19 cellular contexts compared by ENCODE assay signal in the genomic region with DNA sequence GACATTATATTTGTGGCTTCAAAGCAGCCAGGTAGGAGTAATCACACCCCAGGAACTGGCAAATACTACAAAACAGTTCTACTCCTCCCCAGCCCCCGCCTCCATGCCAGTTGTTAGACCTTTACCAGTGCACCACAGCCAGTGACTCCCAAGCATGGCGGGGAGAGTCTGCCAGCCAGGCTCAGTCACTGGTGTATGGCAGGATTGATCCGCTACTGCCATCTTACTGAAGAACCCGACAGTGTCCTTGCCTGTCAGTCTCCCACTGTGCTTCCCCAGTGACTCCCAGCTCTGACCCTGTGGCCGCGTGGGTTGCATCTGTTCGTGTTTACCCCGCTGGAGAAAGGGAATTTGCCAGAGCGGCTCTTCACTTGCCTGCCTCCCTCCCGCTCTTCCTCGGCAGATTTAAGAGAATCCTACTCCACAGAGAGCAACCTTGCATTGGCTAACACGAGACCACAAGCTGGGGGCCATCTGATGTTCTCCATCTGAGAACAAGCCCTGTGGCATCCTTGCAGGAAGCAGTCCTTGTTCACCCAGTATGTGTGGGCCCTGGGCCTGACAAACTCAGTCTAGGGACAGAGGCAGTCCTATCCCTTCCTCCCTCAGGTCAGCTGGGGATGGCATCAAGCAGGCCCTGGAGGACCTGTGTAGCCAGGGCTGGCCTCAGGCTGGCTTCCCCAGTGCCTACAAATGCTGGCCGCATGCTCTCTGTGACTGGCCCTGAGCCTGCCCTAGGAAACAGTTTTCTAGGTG. TPM values are rescaled to one million over a fixed set of nuclear protein-coding genes. Genes with fewer than 3 reads are reported as not detected.
DNase-seq lines count a peak whose midpoint lies in the region; ATAC-seq and TF ChIP-seq lines count a peak whose summit lies in the region.
"Had no signal": no experiment of that assay in that cellular context is flagged by ENCODE, and none has a peak within 500 bp of the region (broad histone marks: within the 10 kb centered on the region; RNA-seq: fewer than 3 reads in every experiment).

No MANE protein-coding gene starts in this region.

- peak; percentile 31 for DNase-seq in NCI-H69 (lab: John Stamatoyannopoulos, UW)
- DNase-seq in substantia nigra (lab: John Stamatoyannopoulos, UW), result peak in 22 of 49 donors; percentile 22 to 65 (median 40)
- no peak for DNase-seq in kidney tubule cell (ENCODE audit: low spot score)
- DNase-seq in iPS-NIHi11 (ENCODE audit: low spot score), result no peak
- DNase-seq in activated CD8-positive, alpha-beta T cell treated with anti-CD3 and anti-CD28 coated beads, Interleukin-2, amount 10 ng/mL, durations not matched to agents 7 days and 5 days, result no peak
- no peak for DNase-seq in activated T-cell treated with anti-CD3 and anti-CD28 coated beads, Interleukin-2, amount 50 U/mL, for 4 hours
- DNase-seq: ACHN, DND-41, NCI-H1694 treated with DMSO at 0.1 percent for 48 hours, NCI-H748 treated with DMSO at 0.1 percent for 48 hours, PC-3, SIG-M5 had no signal

- H3K27ac Mint-ChIP-seq in brain, result peak overlapping the region in 4 of 5 experiments; percentile 46 to 89 (median 74)
- no peak overlapping the region for H3K27ac Mint-ChIP-seq in activated CD8-positive, alpha-beta T cell treated with anti-CD3 and anti-CD28 coated beads, Interleukin-2, amount 10 ng/mL, durations not matched to agents 7 days and 5 days

- no peaks in the 10 kb centered on the region for H3K27me3 Mint-ChIP-seq in brain
- no peaks in the 10 kb centered on the region for H3K27me3 Mint-ChIP-seq in activated CD8-positive, alpha-beta T cell treated with anti-CD3 and anti-CD28 coated beads, Interleukin-2, amount 10 ng/mL, durations not matched to agents 7 days and 5 days (ENCODE audit: low read depth)
- H3K27me3 Mint-ChIP-seq in activated T-cell treated with anti-CD3 and anti-CD28 coated beads, Interleukin-2, amount 50 U/mL, for 4 hours (ENCODE audit: low read depth), result no peaks in the 10 kb centered on the region

- H3K27ac ChIP-seq in layer of hippocampus (ENCODE audit: low read depth, low read length) (peak overlapping the region; percentile 43), substantia nigra (ENCODE audit: low read depth, low read length, poor library complexity, severe bottlenecking) (peak overlapping the region; percentile 100)
- H3K27ac ChIP-seq: RWPE1 had no signal

- H3K4me3 Mint-ChIP-seq in brain, result no peak overlapping the region
- no peak overlapping the region for H3K4me3 Mint-ChIP-seq in activated CD8-positive, alpha-beta T cell treated with anti-CD3 and anti-CD28 coated beads, Interleukin-2, amount 10 ng/mL, durations not matched to agents 7 days and 5 days
- no peak overlapping the region for H3K4me3 Mint-ChIP-seq in activated T-cell treated with anti-CD3 and anti-CD28 coated beads, Interleukin-2, amount 50 U/mL, for 4 hours
- H3K4me3 Mint-ChIP-seq: CD14-positive monocyte had no signal

- no peaks in the 10 kb centered on the region for H3K9me3 Mint-ChIP-seq in brain
- no peaks in the 10 kb centered on the region for H3K9me3 Mint-ChIP-seq in activated CD8-positive, alpha-beta T cell treated with anti-CD3 and anti-CD28 coated beads, Interleukin-2, amount 10 ng/mL, durations not matched to agents 7 days and 5 days (ENCODE audit: insufficient read depth)
- no peaks in the 10 kb centered on the region for H3K9me3 Mint-ChIP-seq in activated T-cell treated with anti-CD3 and anti-CD28 coated beads, Interleukin-2, amount 50 U/mL, for 4 hours
- H3K9me3 Mint-ChIP-seq: CD14-positive monocyte had no signal

- H3K36me3 Mint-ChIP-seq in brain, result no peaks in the 10 kb centered on the region
- no peaks in the 10 kb centered on the region for H3K36me3 Mint-ChIP-seq in activated CD8-positive, alpha-beta T cell treated with anti-CD3 and anti-CD28 coated beads, Interleukin-2, amount 10 ng/mL, durations not matched to agents 7 days and 5 days (ENCODE audit: low read depth)
- no peaks in the 10 kb centered on the region for H3K36me3 Mint-ChIP-seq in activated T-cell treated with anti-CD3 and anti-CD28 coated beads, Interleukin-2, amount 50 U/mL, for 4 hours (ENCODE audit: insufficient read depth)
- H3K36me3 Mint-ChIP-seq: CD14-positive monocyte had no signal

- POLR2A ChIA-PET in activated CD8-positive, alpha-beta T cell treated with anti-CD3 and anti-CD28 coated beads, Interleukin-2, amount 10 ng/mL, durations not matched to agents 7 days and 5 days (lab: Charles Lee), result no interaction called here

- no peak for ATAC-seq in activated CD8-positive, alpha-beta T cell treated with anti-CD3 and anti-CD28 coated beads, Interleukin-2, amount 10 ng/mL, durations not matched to agents 7 days and 5 days
- no peak for ATAC-seq in activated T-cell treated with anti-CD3 and anti-CD28 coated beads, Interleukin-2, amount 50 U/mL, for 4 hours
- ATAC-seq: PC-3, SK-N-SH treated with all-trans-retinoic acid at 6 μM for 48 hours had no signal

- CTCF ChIA-PET in activated CD8-positive, alpha-beta T cell treated with anti-CD3 and anti-CD28 coated beads, Interleukin-2, amount 10 ng/mL, durations not matched to agents 7 days and 5 days (lab: Charles Lee), result no interaction called here

- H3K4me1 Mint-ChIP-seq in brain, result peaks cover 62% of the 10 kb centered on the region
- H3K4me1 Mint-ChIP-seq in activated CD8-positive, alpha-beta T cell treated with anti-CD3 and anti-CD28 coated beads, Interleukin-2, amount 10 ng/mL, durations not matched to agents 7 days and 5 days (ENCODE audit: low read depth), result no peaks in the 10 kb centered on the region
- no peaks in the 10 kb centered on the region for H3K4me1 Mint-ChIP-seq in activated T-cell treated with anti-CD3 and anti-CD28 coated beads, Interleukin-2, amount 50 U/mL, for 4 hours (ENCODE audit: low read depth)
- H3K4me1 Mint-ChIP-seq: CD14-positive monocyte had no signal

- H3K27me3 ChIP-seq in layer of hippocampus (ENCODE audit: control insufficient read depth, insufficient read depth, low read length), result no peaks in the 10 kb centered on the region

- TF ChIP-seq CTCF in brain (conservative IDR thresholded peaks at IDR 0.05), result no peak

RNA-seq across cellular contexts. Expression of gene GNAZ, which starts 33.1 kb away (rescaled TPM):
- polyA plus RNA-seq in brain (ENCODE audit: insufficient read depth, low read depth, low replicate concordance), result 48.7 TPM
- under 1 TPM; 0.21 to 0.26 TPM for total RNA-seq in activated CD8-positive, alpha-beta T cell treated with anti-CD3 and anti-CD28 coated beads, Interleukin-2, amount 10 ng/mL, durations not matched to agents 7 days and 5 days
- 1 to 10 TPM in 1 of 3 donors, under 1 TPM in 2; 0.61 to 1.3 (median 0.99) TPM for total RNA-seq in activated T-cell treated with anti-CD3 and anti-CD28 coated beads, Interleukin-2, amount 50 U/mL, for 4 hours

RNA-seq across cellular contexts. Expression of gene RSPH14, which starts 38.4 kb away (rescaled TPM):
- polyA plus RNA-seq in brain (ENCODE audit: insufficient read depth, low read depth, low replicate concordance), result 4.2 TPM
- under 1 TPM; 0.21 to 0.31 TPM for total RNA-seq in activated CD8-positive, alpha-beta T cell treated with anti-CD3 and anti-CD28 coated beads, Interleukin-2, amount 10 ng/mL, durations not matched to agents 7 days and 5 days
- not detected for total RNA-seq in activated T-cell treated with anti-CD3 and anti-CD28 coated beads, Interleukin-2, amount 50 U/mL, for 4 hours
- total RNA-seq: H4, NCI-H460 had no signal
- polyA plus RNA-seq: CD14-positive monocyte had no signal

RNA-seq across cellular contexts. Expression of gene RAB36, which starts 41.9 kb away (rescaled TPM):
- 13.4 TPM for polyA plus RNA-seq in brain (ENCODE audit: insufficient read depth, low read depth, low replicate concordance)
- 1 to 10 TPM in 1 of 2 experiments, under 1 TPM in 1; 0.79 to 1.0 TPM for total RNA-seq in activated CD8-positive, alpha-beta T cell treated with anti-CD3 and anti-CD28 coated beads, Interleukin-2, amount 10 ng/mL, durations not matched to agents 7 days and 5 days
- under 1 TPM; 0.47 to 0.61 (median 0.49) TPM for total RNA-seq in activated T-cell treated with anti-CD3 and anti-CD28 coated beads, Interleukin-2, amount 50 U/mL, for 4 hours
